18 cellular contexts compared by ENCODE assay signal in genomic region chr5:151070449-151070848, GRCh38. TPM values are rescaled to one million over a fixed set of nuclear protein-coding genes. Genes with fewer than 3 reads are reported as not detected.
DNase-seq lines count a peak whose midpoint lies in the region; ATAC-seq and TF ChIP-seq lines count a peak whose summit lies in the region.
"Had no signal": no experiment of that assay in that cellular context is flagged by ENCODE, and none has a peak within 500 bp of the region (broad histone marks: within the 10 kb centered on the region; RNA-seq: fewer than 3 reads in every experiment).

No MANE protein-coding gene starts in this region.

- DNase-seq in MCF 10A (ENCODE audit: unreplicated experiment) (no peak), mammary epithelial cell (no peak), SK-N-SH (no peak), immature natural killer cell (no peak), NCI-H526 treated with DMSO at 0.1 percent for 48 hours (lab: John Stamatoyannopoulos, UW) (no peak), AG20443 (ENCODE audit: low spot score) (no peak)
- DNase-seq: activated naive CD4-positive, alpha-beta T cell treated with Interleukin-2 at 50 U/mL for 16 hours; brain microvascular endothelial cell; left ventricle myocardium superior; naive thymus-derived CD4-positive, alpha-beta T cell; NCI-H1417; NCI-H345; retina; stimulated activated CD4-positive, alpha-beta T cell treated with anti-CD3 and anti-CD28 coated beads, Interleukin-2, amount 100 ng/mL, for 24 hours had no signal

- H3F3A ChIP-seq in SK-N-SH (replicated peaks; ENCODE audit: insufficient read depth): peaks cover 24% of the 10 kb centered on the region

- H3K9me3 ChIP-seq in mammary epithelial cell (replicated peaks; ENCODE audit: insufficient read depth, low read length) (no peaks in the 10 kb centered on the region), SK-N-SH (no peaks in the 10 kb centered on the region), subcutaneous abdominal adipose tissue (ENCODE audit: control insufficient read depth in 5 of 5, low read length in 5 of 5) (no peaks in the 10 kb centered on the region)
- H3K9me3 ChIP-seq: thyroid gland had no signal

- H4K20me1 ChIP-seq in mammary epithelial cell (ENCODE audit: insufficient read depth, low read length) (no peaks in the 10 kb centered on the region), SK-N-SH (ENCODE audit: insufficient read depth) (peaks cover 18% of the 10 kb centered on the region)

- TF ChIP-seq CTCF in MCF 10A (IDR thresholded peaks at IDR 0.05; ENCODE audit: unreplicated experiment): no peak
- TF ChIP-seq CTCF in mammary epithelial cell (conservative IDR thresholded peaks at IDR 0.05 in 1 of 2, IDR thresholded peaks at IDR 0.05 in 1 of 2; ENCODE audit: extremely low read depth in 1 of 2, insufficient read depth in 1 of 2, low read depth in 1 of 2, low read length in 2 of 2): no peak
- no peak for TF ChIP-seq CTCF in SK-N-SH (IDR thresholded peaks at IDR 0.05)

- CTCF ChIA-PET in MCF 10A (lab: Yijun Ruan, JAX): interaction anchor here (0.6 to 40.7 kb wide), 9 partner anchors 11 to 292 kb away, joined by 3 to 1587 read pairs (median 5); partner anchors contain the start of genes IRGM and SMIM3
- CTCF ChIA-PET in mammary epithelial cell (lab: Charles Lee; ENCODE audit: low non-redundant PET): no interaction called here
- CTCF ChIA-PET in SK-N-SH (lab: Yijun Ruan, JAX): interaction anchor here (1.0 to 2.9 kb wide), 5 partner anchors 16 to 56 kb away, joined by 3 to 20 read pairs (median 6); no protein-coding TSS in a partner anchor

- H3K36me3 Mint-ChIP-seq in MCF 10A (ENCODE audit: insufficient read depth, unreplicated experiment) (peaks cover 72% of the 10 kb centered on the region), immature natural killer cell (peaks cover 0 to 8% (median 7%) of the 10 kb centered on the region in 3 donors)

- POLR2A ChIA-PET in MCF 10A (lab: Yijun Ruan, JAX): interaction anchor here (1.0 to 6.0 kb wide), 2 partner anchors 10 to 12 kb away, joined by 4 to 57 read pairs; partner anchors contain the start of gene TNIP1
- POLR2A ChIA-PET in SK-N-SH (lab: Yijun Ruan, JAX): interaction anchor here (0.6 kb wide), 1 partner anchor 10 kb away, joined by 3 read pairs; the partner anchor contains the start of gene TNIP1

- H3K4me1 ChIP-seq in mammary epithelial cell (ENCODE audit: insufficient read depth, low read length) (peaks cover 28% of the 10 kb centered on the region), SK-N-SH (ENCODE audit: control insufficient read depth in 1 of 2, insufficient read depth in 2 of 2, low read depth in 1 of 2, low read length in 1 of 2) (peaks cover 21 to 37% of the 10 kb centered on the region in 2 experiments; a peak in 3 of 4 replicates), subcutaneous abdominal adipose tissue (ENCODE audit: control insufficient read depth in 5 of 5, insufficient read depth in 5 of 5, low read length in 5 of 5) (peaks cover 13 to 65% (median 60%) of the 10 kb centered on the region in 5 donors)

- H3K4me1 Mint-ChIP-seq in MCF 10A (ENCODE audit: insufficient read depth, unreplicated experiment) (peaks cover 41% of the 10 kb centered on the region), immature natural killer cell (peaks cover 66 to 87% of the 10 kb centered on the region in 2 donors)

- no peak overlapping the region for H3K27ac ChIP-seq in mammary epithelial cell (ENCODE audit: insufficient read depth, low read depth, low read length)
- H3K27ac ChIP-seq in SK-N-SH (ENCODE audit: low read depth in 2 of 2, low read length in 1 of 2): peak overlapping the region; percentile 17 to 31
- peak overlapping the region; percentile 30 for H3K27ac ChIP-seq in subcutaneous abdominal adipose tissue (ENCODE audit: low read depth, low read length)
- H3K27ac ChIP-seq: brain microvascular endothelial cell had no signal

- dilution Hi-C loops in mammary epithelial cell (cut with HindIII; ENCODE audit: low sequenced_read_pairs): no loop called here

- H3K27me3 ChIP-seq in mammary epithelial cell (ENCODE audit: insufficient read depth, low read length) (no peaks in the 10 kb centered on the region), SK-N-SH (ENCODE audit: insufficient read depth) (no peaks in the 10 kb centered on the region), subcutaneous abdominal adipose tissue (ENCODE audit: control insufficient read depth in 5 of 5, insufficient read depth in 4 of 5, low read length in 5 of 5) (no peaks in the 10 kb centered on the region)
- H3K27me3 ChIP-seq: brain microvascular endothelial cell, thyroid gland had no signal

- no peak overlapping the region for H3K4me2 ChIP-seq in mammary epithelial cell (ENCODE audit: insufficient read depth, low read depth, low read length)
- H3K4me2 ChIP-seq in SK-N-SH: peak overlapping the region; percentile 18; the same call in 1 of the 2 replicates

- 91% methylated on average over 2 of the region's 2 CpGs for WGBS in mammary epithelial cell (ENCODE audit: low coverage, missing lambda C conversion rate)
- 65% methylated on average over 2 of the region's 2 CpGs for WGBS in SK-N-SH (ENCODE audit: low lambda C conversion rate)

- H3K9me3 Mint-ChIP-seq in MCF 10A (ENCODE audit: unreplicated experiment): no peaks in the 10 kb centered on the region
- no peaks in the 10 kb centered on the region for H3K9me3 Mint-ChIP-seq in immature natural killer cell

- BruUV-seq in MCF 10A (replicated peaks; lab: Mats Ljungman, UMichigan) (no TSS peak), mammary epithelial cell (replicated peaks; lab: Mats Ljungman, UMichigan) (no TSS peak)

- no peaks in the 10 kb centered on the region for H3K9me2 ChIP-seq in SK-N-SH

- H3K27ac Mint-ChIP-seq in MCF 10A (ENCODE audit: low read depth, unreplicated experiment) (peak overlapping the region; percentile 78), immature natural killer cell (peak overlapping the region; percentile 12 to 73 (median 67))

- TF ChIP-seq RAD21 in SK-N-SH (IDR thresholded peaks at IDR 0.05; ENCODE audit: low read length): no peak

- H3K9ac ChIP-seq in mammary epithelial cell (ENCODE audit: insufficient read depth, low read length): no peak overlapping the region
- H3K9ac ChIP-seq in SK-N-SH: no peak overlapping the region
- peak overlapping the region in 1 of 5 donors; percentile 37 for H3K9ac ChIP-seq in subcutaneous abdominal adipose tissue (ENCODE audit: low read length in 5 of 5)

- no peaks in the 10 kb centered on the region for H3K27me3 Mint-ChIP-seq in MCF 10A (ENCODE audit: insufficient read depth, unreplicated experiment)
- H3K27me3 Mint-ChIP-seq in immature natural killer cell (ENCODE audit: low read depth in 3 of 3): peaks cover 3 to 4% (median 3%) of the 10 kb centered on the region in 3 donors
- H3K27me3 Mint-ChIP-seq: naive thymus-derived CD4-positive, alpha-beta T cell had no signal

- H3K4me3 Mint-ChIP-seq in MCF 10A (ENCODE audit: unreplicated experiment): no peak overlapping the region
- H3K4me3 Mint-ChIP-seq in immature natural killer cell: no peak overlapping the region

- in situ Hi-C loops in mammary epithelial cell (cut with MboI; ENCODE audit: low sequenced_read_pairs in 2 of 2): no loop called here

- H3K36me3 ChIP-seq in mammary epithelial cell (ENCODE audit: insufficient read depth, low read length) (peaks cover 11% of the 10 kb centered on the region), SK-N-SH (replicated peaks in 1 of 2; ENCODE audit: control insufficient read depth in 1 of 2, insufficient read depth in 2 of 2, low read length in 1 of 2) (peaks cover 3 to 4% of the 10 kb centered on the region in 2 experiments), subcutaneous abdominal adipose tissue (ENCODE audit: control insufficient read depth in 5 of 5, insufficient read depth in 5 of 5, low read length in 5 of 5) (peaks cover 0 to 47% (median 16%) of the 10 kb centered on the region in 5 donors)
- H3K36me3 ChIP-seq: thyroid gland had no signal

- ATAC-seq in GM19397 (IDR thresholded peaks at IDR 0.05; ENCODE audit: unreplicated experiment): no peak
- ATAC-seq: left ventricle myocardium superior; naive thymus-derived CD4-positive, alpha-beta T cell had no signal

- TF ChIP-seq EP300 in SK-N-SH (IDR thresholded peaks at IDR 0.05; ENCODE audit: borderline replicate concordance in 1 of 2, low read depth in 1 of 2, low read length in 1 of 2): no peak

- H2AFZ ChIP-seq in mammary epithelial cell (ENCODE audit: low read depth, low read length) (no peak overlapping the region), SK-N-SH (ENCODE audit: low read depth) (no peak overlapping the region)

- H3K4me3 ChIP-seq in mammary epithelial cell (replicated peaks in 1 of 3; ENCODE audit: insufficient read depth in 1 of 3, low read depth in 2 of 3, low read length in 3 of 3) (no peak overlapping the region), SK-N-SH (ENCODE audit: low read depth in 2 of 2, low read length in 1 of 2) (no peak overlapping the region), subcutaneous abdominal adipose tissue (ENCODE audit: low read depth in 1 of 5, low read length in 5 of 5) (no peak overlapping the region)
- H3K4me3 ChIP-seq: thyroid gland had no signal

- intact Hi-C loops in MCF 10A (cut with micrococcal nuclease) (no loop called here), mammary epithelial cell (cut with micrococcal nuclease) (no loop called here)

- peaks cover 92% of the 10 kb centered on the region for H3K79me2 ChIP-seq in mammary epithelial cell (ENCODE audit: insufficient read depth, low read length)
- H3K79me2 ChIP-seq in SK-N-SH (ENCODE audit: insufficient read depth): peaks cover 92% of the 10 kb centered on the region

TF ChIP-seq in SK-N-SH, 30 proteins besides CTCF, POLR2A, EP300 and RAD21 (continues in another document):
- no peak for TF ChIP-seq SMC3 (IDR thresholded peaks at IDR 0.05; ENCODE audit: low read depth, low read length)

RNA-seq across cellular contexts. Expression of gene TNIP1, which starts 10.4 kb away (rescaled TPM):
- 246 and 342 TPM in 2 replicates for total RNA-seq in MCF 10A (2022)
- total RNA-seq in mammary epithelial cell: 100 to 1,000 TPM in 1 of 2 donors, 10 to 100 TPM in 1; 74.3 to 247 TPM
- 118 TPM for polyA plus RNA-seq in mammary epithelial cell
- 137 TPM for polyA minus RNA-seq in mammary epithelial cell
- 39.4 and 46.2 TPM in 2 replicates for polyA plus RNA-seq in SK-N-SH (2012; rRNA removed)
- polyA plus RNA-seq in SK-N-SH (2012; cell fraction: cytosol; rRNA removed): 33.3 and 41.5 TPM in 2 replicates
- polyA plus RNA-seq in SK-N-SH (2012; cell fraction: nucleus; rRNA removed): 36.6 and 41.8 TPM in 2 replicates
- polyA plus RNA-seq in immature natural killer cell: 10 to 100 TPM; 21.8 to 62.4 (median 40.2) TPM

RNA-seq across cellular contexts. Expression of gene GPX3, which starts 50.1 kb away (rescaled TPM):
- total RNA-seq in MCF 10A (2022): not detected in 2 replicates
- total RNA-seq in mammary epithelial cell: 1 to 10 TPM in 1 of 2 donors, not detected in 1; 2.7 TPM
- 2.5 TPM for polyA plus RNA-seq in mammary epithelial cell
- polyA minus RNA-seq in mammary epithelial cell: not detected
- polyA plus RNA-seq in SK-N-SH (2012; rRNA removed): 3.2 and 3.8 TPM in 2 replicates
- polyA plus RNA-seq in SK-N-SH (2012; cell fraction: cytosol; rRNA removed): 2.9 and 3.5 TPM in 2 replicates
- 0.77 and 1.1 TPM in 2 replicates for polyA plus RNA-seq in SK-N-SH (2012; cell fraction: nucleus; rRNA removed)
- under 1 TPM in 1 of 3 donors, not detected in 2; 0.96 TPM for polyA plus RNA-seq in immature natural killer cell
- total RNA-seq: activated CD8-positive, alpha-beta memory T cell treated with anti-CD3 and anti-CD28 coated beads for 36 hours had no signal
